Comparison of ENCODE assay signal across 24 cellular contexts in the genomic region with DNA sequence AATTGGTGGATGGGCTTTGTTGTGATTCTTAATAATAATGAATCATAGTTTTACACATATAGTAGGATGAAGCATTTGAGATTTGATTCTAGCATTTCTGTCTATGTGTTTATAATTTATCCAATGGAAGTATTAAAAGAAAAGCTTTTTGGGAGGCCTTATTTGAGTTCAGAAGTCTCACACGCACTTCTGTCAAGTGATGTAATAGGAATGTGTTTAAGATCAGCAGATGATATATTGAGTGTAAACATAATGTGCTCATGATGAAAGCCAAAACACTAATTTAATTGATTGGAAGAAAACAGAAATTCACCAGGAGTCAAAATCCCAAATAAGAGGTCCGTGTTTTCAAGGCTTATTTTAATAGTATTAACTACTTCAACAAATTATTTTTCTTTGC.
"Had no signal": no experiment of that assay in that cellular context is flagged by ENCODE, and none has a peak within 500 bp of the region (broad histone marks: within the 10 kb centered on the region; RNA-seq: fewer than 3 reads in every experiment).

No MANE protein-coding gene starts in this region.

- H3K9me3 ChIP-seq: left lung, lower lobe of right lung had no signal

- H3K27me3 ChIP-seq: dorsolateral prefrontal cortex, foreskin keratinocyte, heart right ventricle, left lung had no signal

- H3K27ac ChIP-seq: coronary artery, dorsolateral prefrontal cortex, epithelial cell of prostate, foreskin keratinocyte, heart right ventricle, left lung, lower lobe of right lung had no signal

- FAIRE-seq: colon, frontal cortex, islet of Langerhans, keratinocyte had no signal

- H3K4me3 Mint-ChIP-seq: naive thymus-derived CD4-positive, alpha-beta T cell had no signal

- H3K27me3 Mint-ChIP-seq: naive thymus-derived CD4-positive, alpha-beta T cell had no signal

- H3K9me3 Mint-ChIP-seq: naive thymus-derived CD4-positive, alpha-beta T cell had no signal

- DNase-seq: dermis blood vessel endothelial cell; dorsolateral prefrontal cortex; effector CD4-positive, alpha-beta T cell; effector memory CD4-positive, alpha-beta T cell; erythroblast; foreskin keratinocyte; glutamatergic neuron; head of caudate nucleus; heart right ventricle; hippocampal formation; left cardiac atrium; left lung; left ventricle myocardium superior; lower lobe of right lung; mesendoderm; midbrain; naive thymus-derived CD4-positive, alpha-beta T cell had no signal

- H3K36me3 Mint-ChIP-seq: naive thymus-derived CD4-positive, alpha-beta T cell had no signal

- ATAC-seq: esophagus mucosa; foreskin keratinocyte; heart right ventricle; left cardiac atrium; left lung; left ventricle myocardium superior; lower lobe of right lung; naive thymus-derived CD4-positive, alpha-beta T cell had no signal

- H3K4me3 ChIP-seq: coronary artery, dorsolateral prefrontal cortex, heart right ventricle, left lung, lower lobe of right lung had no signal

- H3K27ac Mint-ChIP-seq: naive thymus-derived CD4-positive, alpha-beta T cell had no signal

- H3K4me1 ChIP-seq: foreskin keratinocyte, heart right ventricle, left lung, lower lobe of right lung had no signal

- H3K36me3 ChIP-seq: heart right ventricle, left lung, lower lobe of right lung had no signal
